ENCODE assay signal across 17 cellular contexts in genomic region chr12:39617887-39618286, GRCh38. TPM values are rescaled to one million over a fixed set of nuclear protein-coding genes. Genes with fewer than 3 reads are reported as not detected.
DNase-seq lines count a peak whose midpoint lies in the region; ATAC-seq and TF ChIP-seq lines count a peak whose summit lies in the region.
"Had no signal": no experiment of that assay in that cellular context is flagged by ENCODE, and none has a peak within 500 bp of the region (broad histone marks: within the 10 kb centered on the region; RNA-seq: fewer than 3 reads in every experiment).

No MANE protein-coding gene starts in this region.

- H3K4me1 ChIP-seq in HCT116 (ENCODE audit: control insufficient read depth in 1 of 2, insufficient read depth in 2 of 2, low read length in 2 of 2) (peaks cover 2 to 13% of the 10 kb centered on the region in 2 experiments; a peak in 2 of 4 replicates), OCI-LY3 (ENCODE audit: low read length) (peaks cover 50% of the 10 kb centered on the region), endodermal cell (ENCODE audit: control insufficient read depth, insufficient read depth, low read length) (no peaks in the 10 kb centered on the region), GM23338 (ENCODE audit: insufficient read depth) (no peaks in the 10 kb centered on the region)

- H3K79me2 ChIP-seq in HCT116 (ENCODE audit: insufficient read depth, low read length), result no peaks in the 10 kb centered on the region
- H3K79me2 ChIP-seq in OCI-LY3 (ENCODE audit: low read length), result no peaks in the 10 kb centered on the region
- no peaks in the 10 kb centered on the region for H3K79me2 ChIP-seq in GM23338 (replicated peaks; ENCODE audit: insufficient read depth)

- CTCF ChIA-PET in HCT116 (lab: Charles Lee), result no interaction called here

- 0 out of 2 replicates have a peak, but pooled peaks cover 3% of the 10 kb centered on the region for H3F3A ChIP-seq in GM23338 (replicated peaks; ENCODE audit: low read depth)

- no peaks in the 10 kb centered on the region for H3K36me3 Mint-ChIP-seq in stimulated activated naive B cell treated with anti-CD40 and anti-IgM and Interleukin-4, amounts not matched to agents 10 μg/mL and 1 μg/mL and 100 μg/mL, for 72 hours
- H3K36me3 Mint-ChIP-seq in endodermal cell (ENCODE audit: low read depth) (no peaks in the 10 kb centered on the region), GM23338 (ENCODE audit: low read depth) (no peaks in the 10 kb centered on the region)
- H3K36me3 Mint-ChIP-seq: WTC11 had no signal

- ATAC-seq in HCT116 (no peak), GM23338 (no peak)
- ATAC-seq in stimulated activated naive B cell treated with anti-CD40 and anti-IgM and Interleukin-4, amounts not matched to agents 10 μg/mL and 1 μg/mL and 100 μg/mL, for 72 hours (replicated peaks), result no peak
- ATAC-seq: WTC11 had no signal

- H3K27me3 ChIP-seq in HCT116 (ENCODE audit: insufficient read depth, low read length), result no peaks in the 10 kb centered on the region
- no peaks in the 10 kb centered on the region for H3K27me3 ChIP-seq in OCI-LY3 (ENCODE audit: low read depth, low read length)
- H3K27me3 ChIP-seq in endodermal cell (ENCODE audit: control insufficient read depth, insufficient read depth, low read length, poor library complexity, severe bottlenecking), result peaks cover 19% of the 10 kb centered on the region
- no peaks in the 10 kb centered on the region for H3K27me3 ChIP-seq in GM23338 (ENCODE audit: insufficient read depth)
- H3K27me3 ChIP-seq: ascending aorta had no signal

- H3K9ac ChIP-seq in HCT116 (ENCODE audit: low read length) (no peak overlapping the region), OCI-LY3 (ENCODE audit: low read length) (peak overlapping the region; percentile 61), endodermal cell (ENCODE audit: extremely low read depth, low read length, poor library complexity, severe bottlenecking) (no peak overlapping the region)

- H4K20me1 ChIP-seq in HCT116 (ENCODE audit: insufficient read depth) (no peaks in the 10 kb centered on the region), OCI-LY3 (ENCODE audit: insufficient read depth, low read length) (no peaks in the 10 kb centered on the region), GM23338 (replicated peaks; ENCODE audit: insufficient read depth) (no peaks in the 10 kb centered on the region)

- no peak overlapping the region for H3K27ac ChIP-seq in HCT116 (ENCODE audit: low read depth, low read length)
- H3K27ac ChIP-seq in OCI-LY3 (ENCODE audit: low read length), result peak overlapping the region; percentile 92
- H3K27ac ChIP-seq in endodermal cell (ENCODE audit: low read depth, low read length), result no peak overlapping the region
- H3K27ac ChIP-seq in GM23338 (ENCODE audit: low read depth), result no peak overlapping the region
- H3K27ac ChIP-seq: ascending aorta had no signal

- H3K36me3 ChIP-seq in HCT116 (ENCODE audit: control insufficient read depth in 1 of 2, insufficient read depth in 2 of 2, low read length in 2 of 2) (no peaks in the 10 kb centered on the region), OCI-LY3 (replicated peaks; ENCODE audit: low read depth, low read length) (no peaks in the 10 kb centered on the region), endodermal cell (ENCODE audit: control insufficient read depth, insufficient read depth, low read length) (no peaks in the 10 kb centered on the region), GM23338 (ENCODE audit: insufficient read depth) (no peaks in the 10 kb centered on the region)
- H3K36me3 ChIP-seq: ascending aorta had no signal

- H3K9me3 Mint-ChIP-seq in stimulated activated naive B cell treated with anti-CD40 and anti-IgM and Interleukin-4, amounts not matched to agents 10 μg/mL and 1 μg/mL and 100 μg/mL, for 72 hours, result no peaks in the 10 kb centered on the region
- no peaks in the 10 kb centered on the region for H3K9me3 Mint-ChIP-seq in endodermal cell
- no peaks in the 10 kb centered on the region for H3K9me3 Mint-ChIP-seq in GM23338
- H3K9me3 Mint-ChIP-seq: WTC11 had no signal

- H3K27me3 Mint-ChIP-seq in stimulated activated naive B cell treated with anti-CD40 and anti-IgM and Interleukin-4, amounts not matched to agents 10 μg/mL and 1 μg/mL and 100 μg/mL, for 72 hours, result no peaks in the 10 kb centered on the region
- H3K27me3 Mint-ChIP-seq in endodermal cell (ENCODE audit: insufficient read depth) (peaks cover 3% of the 10 kb centered on the region), GM23338 (ENCODE audit: insufficient read depth, low read depth, poor library complexity) (peaks cover 5% of the 10 kb centered on the region)

- WGBS in endodermal cell (ENCODE audit: insufficient coverage in 1 of 2, insufficient read length in 1 of 2), 2 experiments, result 77% methylated on average over 1 of the region's 1 CpG; no CpG with 5 or more reads in 1 of the 2 experiments

- no peak overlapping the region for H3K4me3 ChIP-seq in HCT116 (replicated peaks in 1 of 2; ENCODE audit: low read depth in 1 of 2, low read length in 2 of 2)
- peak overlapping the region; percentile 81 for H3K4me3 ChIP-seq in OCI-LY3 (ENCODE audit: low read length)
- H3K4me3 ChIP-seq in endodermal cell (ENCODE audit: low read length), result no peak overlapping the region
- H3K4me3 ChIP-seq in GM23338, result no peak overlapping the region
- H3K4me3 ChIP-seq: ascending aorta had no signal

- no peak for TF ChIP-seq RAD21 in HCT116 (IDR thresholded peaks at IDR 0.05; ENCODE audit: low read depth)

- H2AFZ ChIP-seq in HCT116 (ENCODE audit: low read depth, low read length, poor library complexity, severe bottlenecking) (peak overlapping the region; percentile 11), OCI-LY3 (ENCODE audit: low read depth, low read length) (no peak overlapping the region), GM23338 (no peak overlapping the region)

- TF ChIP-seq CTCF in HCT116 (IDR thresholded peaks at IDR 0.05 in 2 of 3, conservative IDR thresholded peaks at IDR 0.05 in 1 of 3; ENCODE audit: borderline replicate concordance in 1 of 3, insufficient read depth in 1 of 3, low read depth in 2 of 3, low read length in 2 of 3), result no peak
- no peak for TF ChIP-seq CTCF in OCI-LY3 (IDR thresholded peaks at IDR 0.05; ENCODE audit: low read depth, low read length)
- TF ChIP-seq CTCF in endodermal cell (conservative IDR thresholded peaks at IDR 0.05), result no peak
- TF ChIP-seq CTCF in GM23338 (conservative IDR thresholded peaks at IDR 0.05; ENCODE audit: low read depth in 2 of 2), result no peak

- peaks cover 10 to 13% of the 10 kb centered on the region in 2 donors for H3K4me1 Mint-ChIP-seq in stimulated activated naive B cell treated with anti-CD40 and anti-IgM and Interleukin-4, amounts not matched to agents 10 μg/mL and 1 μg/mL and 100 μg/mL, for 72 hours
- H3K4me1 Mint-ChIP-seq in endodermal cell (peaks cover 3% of the 10 kb centered on the region), GM23338 (peaks cover 3% of the 10 kb centered on the region; the same call in 1 of the 3 replicates)

- H3K4me2 ChIP-seq in HCT116 (ENCODE audit: low read length) (no peak overlapping the region), OCI-LY3 (ENCODE audit: low read length) (peak overlapping the region; percentile 88), GM23338 (no peak overlapping the region)

- intact Hi-C loops in HCT116 (cut with micrococcal nuclease), result no loop called here

- POLR2A ChIA-PET in HCT116 (lab: Charles Lee), result no interaction called here

- H3K4me3 Mint-ChIP-seq in stimulated activated naive B cell treated with anti-CD40 and anti-IgM and Interleukin-4, amounts not matched to agents 10 μg/mL and 1 μg/mL and 100 μg/mL, for 72 hours, result peak overlapping the region in 1 of 2 donors; percentile 67
- H3K4me3 Mint-ChIP-seq in endodermal cell (no peak overlapping the region), GM23338 (no peak overlapping the region)
- H3K4me3 Mint-ChIP-seq: WTC11 had no signal

- RAD21 ChIA-PET in HCT116 (lab: Charles Lee; ENCODE audit: low non-redundant PET in 1 of 2, low total read pairs in 2 of 2, uncharacterized antibody in 2 of 2, unreplicated experiment in 2 of 2), result no interaction called here

- no TSS peak for BruUV-seq in HCT116 (replicated peaks; lab: Mats Ljungman, UMichigan)

- no peaks in the 10 kb centered on the region for H3K9me3 ChIP-seq in HCT116 (ENCODE audit: control insufficient read depth in 1 of 2, insufficient read depth in 1 of 2, low read depth in 1 of 2, low read length in 2 of 2)
- H3K9me3 ChIP-seq in OCI-LY3 (ENCODE audit: insufficient read depth, low read length), result no peaks in the 10 kb centered on the region
- no peaks in the 10 kb centered on the region for H3K9me3 ChIP-seq in endodermal cell (ENCODE audit: control insufficient read depth, low read length)
- H3K9me3 ChIP-seq: ascending aorta had no signal

- TF ChIP-seq POLR2A in HCT116 (IDR thresholded peaks at IDR 0.05; ENCODE audit: borderline replicate concordance, extremely low read depth, insufficient read depth, insufficient read length), result no peak

- DNase-seq in SIG-M5 treated with dmso at 0.1 percent for 504 hours (lab: John Stamatoyannopoulos, UW; ENCODE audit: unreplicated experiment) (peak; percentile 74), SIG-M5 (lab: John Stamatoyannopoulos, UW) (no peak), HCT116 (ENCODE audit: low read depth, low spot score) (no peak), endodermal cell (no peak), NCI-H1092 treated with DMSO at 0.1 percent for 48 hours (lab: John Stamatoyannopoulos, UW) (no peak), GM23338 (ENCODE audit: low spot score) (no peak)
- DNase-seq in stimulated activated naive B cell treated with anti-CD40 and anti-IgM and Interleukin-4, amounts not matched to agents 10 μg/mL and 1 μg/mL and 100 μg/mL, for 72 hours, result no peak
- DNase-seq: DMS53; GOT3; hippocampal formation; NCI-H2227 treated with DMSO at 0.1 percent for 48 hours; stimulated activated CD4-positive, alpha-beta T cell treated with anti-CD3 and anti-CD28 coated beads, Interleukin-4, amount 100 ng/mL, for 24 hours had no signal

- H3K27ac Mint-ChIP-seq in stimulated activated naive B cell treated with anti-CD40 and anti-IgM and Interleukin-4, amounts not matched to agents 10 μg/mL and 1 μg/mL and 100 μg/mL, for 72 hours, result peak overlapping the region; percentile 83
- H3K27ac Mint-ChIP-seq in endodermal cell, result no peak overlapping the region
- no peak overlapping the region for H3K27ac Mint-ChIP-seq in GM23338
- H3K27ac Mint-ChIP-seq: progenitor cell of endocrine pancreas, WTC11 had no signal

- H3K9me2 ChIP-seq in HCT116 (ENCODE audit: insufficient read depth), result no peaks in the 10 kb centered on the region
- no peaks in the 10 kb centered on the region for H3K9me2 ChIP-seq in GM23338 (ENCODE audit: insufficient read depth)

TF ChIP-seq in HCT116, 20 proteins besides CTCF, POLR2A, EP300 and RAD21 (continues in another document):
- TF ChIP-seq TCF7L2 (IDR thresholded peaks at IDR 0.05; ENCODE audit: borderline replicate concordance, extremely low read depth, insufficient read depth, insufficient read length), result no peak

TF ChIP-seq in GM23338, 12 proteins besides CTCF, POLR2A, EP300 and RAD21 (continues in another document):
- TF ChIP-seq ZNF331 (CRISPR knock-in tag; IDR thresholded peaks at IDR 0.05; ENCODE audit: low read depth), result no peak
- TF ChIP-seq NANOG (IDR thresholded peaks at IDR 0.05; ENCODE audit: borderline replicate concordance), result no peak

RNA-seq across cellular contexts. Expression of gene ABCD2, which starts 1.7 kb away (rescaled TPM):
- not detected for total RNA-seq in HCT116 (2021; ENCODE audit: unreplicated experiment)
- polyA plus RNA-seq in HCT116 (2012), result not detected in 2 replicates
- total RNA-seq in endodermal cell, result not detected
- 0.32 TPM for polyA plus RNA-seq in endodermal cell (2013, experiment 1 of 2)
- 0.33 TPM for polyA plus RNA-seq in endodermal cell (2013, experiment 2 of 2)
- 0.04 TPM in 1 of 2 replicates, not detected in the other for total RNA-seq in GM23338 (2014; rRNA removed; shearing (Covaris generic))
- not detected in 2 replicates for polyA plus RNA-seq in GM23338 (2016; fragmentation: Nextera tagmentation; extraction: Ambion mirVana)
- total RNA-seq: A172, progenitor cell of endocrine pancreas, WTC11 had no signal
